ENCODE assay signal across 1 cellular context in the genomic region with DNA sequence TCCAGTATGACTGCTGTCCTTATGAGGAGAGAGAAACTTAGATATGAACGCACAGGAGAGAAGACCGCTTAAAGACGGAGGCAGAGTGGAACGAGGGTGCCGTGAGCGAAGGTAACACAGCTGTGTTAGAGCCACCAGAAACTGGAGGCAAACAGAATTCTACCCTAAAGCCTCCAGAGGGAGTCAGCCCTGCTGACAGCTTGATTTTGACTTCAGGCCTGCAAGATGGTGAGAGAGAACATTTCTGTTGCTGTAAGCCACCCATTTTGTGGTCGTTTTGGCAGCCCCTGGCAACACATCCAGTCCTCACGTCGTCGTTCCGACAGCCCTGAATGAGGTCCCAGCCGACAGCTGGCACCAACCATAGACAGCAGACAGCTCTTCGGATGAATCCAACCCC.
TF ChIP-seq lines count a peak whose summit lies in the region.

No MANE protein-coding gene starts in this region.

TF ChIP-seq in H1, 55 proteins besides CTCF, POLR2A, EP300 and RAD21:
- TF ChIP-seq SIX5 (IDR thresholded peaks at IDR 0.05; ENCODE audit: low read depth, low read length): no peak
- no peak for TF ChIP-seq EGR1 (IDR thresholded peaks at IDR 0.05; ENCODE audit: borderline replicate concordance, low read depth, low read length)
- no peak for TF ChIP-seq TCF12 (IDR thresholded peaks at IDR 0.05; ENCODE audit: low read depth, low read length)
- TF ChIP-seq, protein P1, sequence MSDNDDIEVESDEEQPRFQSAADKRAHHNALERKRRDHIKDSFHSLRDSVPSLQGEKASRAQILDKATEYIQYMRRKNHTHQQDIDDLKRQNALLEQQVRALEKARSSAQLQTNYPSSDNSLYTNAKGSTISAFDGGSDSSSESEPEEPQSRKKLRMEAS (IDR thresholded peaks at IDR 0.05): no peak
- TF ChIP-seq RBBP5 (IDR thresholded peaks at IDR 0.05; ENCODE audit: borderline replicate concordance, low read depth, low read length): no peak
